ENCODE assay signal across 15 cellular contexts in the genomic region with DNA sequence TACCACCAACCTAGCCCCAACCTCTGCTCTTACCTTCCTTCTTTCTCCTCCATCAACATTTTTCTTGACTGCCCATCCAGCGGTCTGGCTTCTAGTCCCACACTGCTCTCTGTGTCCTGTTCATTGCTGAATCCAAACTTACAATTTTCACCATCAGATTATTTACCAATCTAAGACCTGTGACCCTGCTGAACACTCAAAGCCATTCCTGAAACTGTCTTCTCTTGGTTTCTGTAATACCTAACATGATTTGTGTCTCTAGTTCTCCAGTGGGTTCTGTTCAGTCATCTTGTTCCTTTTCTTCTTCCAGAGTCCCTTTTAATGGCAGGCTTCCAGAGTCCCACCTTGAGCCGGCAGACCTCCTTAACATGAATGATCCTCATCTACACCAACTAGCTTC. TPM values are rescaled to one million over a fixed set of nuclear protein-coding genes. Genes with fewer than 3 reads are reported as not detected.
DNase-seq lines count a peak whose midpoint lies in the region; ATAC-seq and TF ChIP-seq lines count a peak whose summit lies in the region.
"Had no signal": no experiment of that assay in that cellular context is flagged by ENCODE, and none has a peak within 500 bp of the region (broad histone marks: within the 10 kb centered on the region; RNA-seq: fewer than 3 reads in every experiment).

No MANE protein-coding gene starts in this region.

- H3K4me1 Mint-ChIP-seq in immature natural killer cell: peaks cover 63 to 87% of the 10 kb centered on the region in 2 donors

- peaks cover 8% of the 10 kb centered on the region; the same call in 1 of the 2 replicates for H3K9me3 ChIP-seq in HUES64 (ENCODE audit: insufficient read depth, low read depth, low read length)
- H3K9me3 ChIP-seq: colonic mucosa had no signal

- H3K27ac ChIP-seq in HUES64 (ENCODE audit: low read depth, low read length): 0 out of 2 replicates have a peak overlapping the region, but pooled peaks have one; percentile 5
- H3K27ac ChIP-seq: colonic mucosa, SK-N-MC, uterus had no signal

- H3K4me3 Mint-ChIP-seq in immature natural killer cell: peak overlapping the region in 3 of 5 donors; percentile 0 to 14 (median 10)

- peaks cover 0 to 3% (median 0%) of the 10 kb centered on the region in 3 donors for H3K27me3 Mint-ChIP-seq in immature natural killer cell (ENCODE audit: low read depth in 3 of 3)

- CTCF ChIA-PET in GM10248 (lab: Yijun Ruan, JAX): interaction anchor here (1.9 to 3.2 kb wide), 3 partner anchors 12 to 34 kb away, joined by 6 to 13 read pairs (median 11); no protein-coding TSS in a partner anchor

- DNase-seq in GM06990 (ENCODE audit: extremely low read depth, insufficient read length) (no peak), immature natural killer cell (no peak), MV-4-11 (lab: John Stamatoyannopoulos, UW) (no peak), GM10248 (ENCODE audit: extremely low spot score) (no peak), NCI-H1436 treated with DMSO at 0.1 percent for 48 hours (lab: John Stamatoyannopoulos, UW) (no peak)
- DNase-seq: activated gamma-delta T cell treated with Interleukin-2 at 50 U/mL for 16 hours, colonic mucosa, islet precursor cell, NCI-H82, uterus had no signal

- peaks cover 87% of the 10 kb centered on the region for H3K4me1 ChIP-seq in HUES64 (ENCODE audit: insufficient read depth, low read length)
- H3K4me1 ChIP-seq: colonic mucosa, uterus had no signal

- peaks cover 0 to 5% (median 0%) of the 10 kb centered on the region in 3 donors for H3K36me3 Mint-ChIP-seq in immature natural killer cell

- H3K9me3 Mint-ChIP-seq in immature natural killer cell: peaks cover 0 to 15% (median 2%) of the 10 kb centered on the region in 6 donors

- WGBS in HUES64: 74% methylated on average over 2 of the region's 2 CpGs

- no peaks in the 10 kb centered on the region for H3K27me3 ChIP-seq in GM06990 (replicated peaks; ENCODE audit: control insufficient read depth, insufficient read depth, low read length)
- H3K27me3 ChIP-seq in HUES64 (ENCODE audit: insufficient read depth, low read length): no peaks in the 10 kb centered on the region
- H3K27me3 ChIP-seq: colonic mucosa, uterus had no signal

- ATAC-seq in GM21390 (IDR thresholded peaks at IDR 0.05; ENCODE audit: unreplicated experiment): peak; percentile 49
- no peak for ATAC-seq in GM18868 (IDR thresholded peaks at IDR 0.05; ENCODE audit: unreplicated experiment)

- H3K4me3 ChIP-seq in GM06990 (replicated peaks; ENCODE audit: low read depth, low read length): peak overlapping the region; percentile 31; the same call in 1 of the 2 replicates
- H3K4me3 ChIP-seq in HUES64 (ENCODE audit: low read length): no peak overlapping the region
- H3K4me3 ChIP-seq: colonic mucosa, SK-N-MC, smooth muscle cell, uterus had no signal

- H3K36me3 ChIP-seq in GM06990 (ENCODE audit: control insufficient read depth, insufficient read depth, low read length): no peaks in the 10 kb centered on the region
- no peaks in the 10 kb centered on the region for H3K36me3 ChIP-seq in HUES64 (ENCODE audit: insufficient read depth, low read length)
- H3K36me3 ChIP-seq: colonic mucosa, uterus had no signal

- peak overlapping the region; percentile 27 to 95 (median 59) for H3K27ac Mint-ChIP-seq in immature natural killer cell

- H3K9ac ChIP-seq in HUES64 (ENCODE audit: low read depth, low read length): no peak overlapping the region

- POLR2A ChIA-PET in GM10248 (lab: Yijun Ruan, JAX): no interaction called here

- TF ChIP-seq CTCF in GM06990 (IDR thresholded peaks at IDR 0.05; ENCODE audit: insufficient read depth, low read length, poor library complexity, severe bottlenecking) (no peak), GM10248 (IDR thresholded peaks at IDR 0.05; ENCODE audit: control extremely low read depth, extremely low read depth, low read depth, missing control alignments) (no peak)

RNA-seq across cellular contexts. Expression of gene RRAS2, which starts 24.1 kb away (rescaled TPM):
- 114 TPM for polyA plus RNA-seq in HUES64 (2013, experiment 1 of 2)
- polyA plus RNA-seq in HUES64 (2013, experiment 2 of 2): 116 TPM
- polyA plus RNA-seq in immature natural killer cell: 10 to 100 TPM; 66.4 to 96.4 (median 85.9) TPM
